ENCODE assay signal across 8 cellular contexts in the genomic region with DNA sequence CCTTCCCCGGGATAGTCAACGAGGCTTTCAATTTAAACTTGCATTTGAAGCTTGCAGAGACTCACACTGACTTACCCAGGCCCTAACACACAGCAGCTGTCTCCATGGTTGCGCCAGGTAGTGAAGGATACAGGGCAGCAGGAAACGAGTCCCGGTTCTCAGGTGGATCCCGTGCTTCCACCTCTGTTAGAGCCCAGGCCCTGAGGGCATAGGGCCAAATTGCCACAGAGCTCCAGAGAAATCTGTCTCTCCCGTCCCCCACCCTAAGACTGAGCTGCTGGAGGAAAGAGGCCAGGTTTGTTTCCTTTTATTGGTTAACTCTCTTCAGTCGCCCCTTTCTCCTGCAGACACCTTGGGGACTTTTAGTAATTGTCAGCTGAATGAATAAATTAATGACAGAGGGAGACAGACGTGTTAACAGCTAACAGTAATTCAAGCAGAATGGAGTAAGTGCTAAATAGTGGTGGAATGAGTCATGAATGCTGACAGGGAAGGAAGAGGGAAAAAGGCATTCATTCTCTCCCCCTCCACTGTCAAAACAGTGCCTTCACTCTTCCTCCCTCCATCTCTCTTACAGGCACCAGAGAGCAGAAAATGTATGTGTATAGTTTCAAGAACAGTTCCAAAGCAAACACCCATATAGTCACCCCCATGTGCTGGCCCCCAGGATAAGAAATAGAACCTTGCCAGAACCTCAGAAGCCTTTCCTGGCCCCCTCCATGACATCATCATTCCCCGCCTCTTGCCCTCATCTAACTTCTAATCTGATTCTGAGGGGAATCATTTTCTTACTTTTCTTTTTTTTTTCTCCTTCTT. TPM values are rescaled to one million over a fixed set of nuclear protein-coding genes. Genes with fewer than 3 reads are reported as not detected.
DNase-seq lines count a peak whose midpoint lies in the region; ATAC-seq and TF ChIP-seq lines count a peak whose summit lies in the region.

No MANE protein-coding gene starts in this region.

- no peak for ATAC-seq in stimulated activated memory B cell treated with anti-CD40 and anti-IgM and Interleukin-4, amounts not matched to agents 10 μg/mL and 1 μg/mL and 100 μg/mL, for 72 hours
- ATAC-seq in HG03108 (IDR thresholded peaks at IDR 0.05; ENCODE audit: unreplicated experiment) = no peak
- no peak for ATAC-seq in GM19328 (IDR thresholded peaks at IDR 0.05; ENCODE audit: unreplicated experiment)

- peaks cover 41% of the 10 kb centered on the region for H3K4me1 Mint-ChIP-seq in nephron
- H3K4me1 Mint-ChIP-seq in stimulated activated memory B cell treated with anti-CD40 and anti-IgM and Interleukin-4, amounts not matched to agents 10 μg/mL and 1 μg/mL and 100 μg/mL, for 72 hours = no peaks in the 10 kb centered on the region

- no peak for TF ChIP-seq CTCF in nephron (IDR thresholded peaks at IDR 0.05; ENCODE audit: unreplicated experiment in 3 of 3)

- H3K4me3 Mint-ChIP-seq in nephron = peak overlapping the region in 1 of 3 experiments; percentile 23
- H3K4me3 Mint-ChIP-seq in stimulated activated memory B cell treated with anti-CD40 and anti-IgM and Interleukin-4, amounts not matched to agents 10 μg/mL and 1 μg/mL and 100 μg/mL, for 72 hours = no peak overlapping the region

- peak overlapping the region; percentile 76 to 92 (median 80) for H3K27ac Mint-ChIP-seq in nephron
- H3K27ac Mint-ChIP-seq in stimulated activated memory B cell treated with anti-CD40 and anti-IgM and Interleukin-4, amounts not matched to agents 10 μg/mL and 1 μg/mL and 100 μg/mL, for 72 hours = no peak overlapping the region

- peaks cover 7% of the 10 kb centered on the region for H3K27me3 Mint-ChIP-seq in nephron (ENCODE audit: low read depth)
- peaks cover 29% of the 10 kb centered on the region for H3K27me3 Mint-ChIP-seq in stimulated activated memory B cell treated with anti-CD40 and anti-IgM and Interleukin-4, amounts not matched to agents 10 μg/mL and 1 μg/mL and 100 μg/mL, for 72 hours

- H3K36me3 ChIP-seq in MG63 (no peaks in the 10 kb centered on the region), endocrine pancreas (ENCODE audit: control insufficient read depth, insufficient read depth, low read length) (no peaks in the 10 kb centered on the region)

- no peaks in the 10 kb centered on the region for H3K27me3 ChIP-seq in MG63
- H3K27me3 ChIP-seq in endocrine pancreas (ENCODE audit: control insufficient read depth, insufficient read depth, low read length) = no peaks in the 10 kb centered on the region

- peak; percentile 38 for DNase-seq in DMS53 treated with DMSO at 0.1 percent for 48 hours (lab: John Stamatoyannopoulos, UW; ENCODE audit: unreplicated experiment)
- DNase-seq in MG63 = peak; percentile 51
- no peak for DNase-seq in HUDEP-2 (lab: John Stamatoyannopoulos, UW; ENCODE audit: unreplicated experiment in 76 of 76)

- no peaks in the 10 kb centered on the region for H3K9me3 Mint-ChIP-seq in nephron
- no peaks in the 10 kb centered on the region for H3K9me3 Mint-ChIP-seq in stimulated activated memory B cell treated with anti-CD40 and anti-IgM and Interleukin-4, amounts not matched to agents 10 μg/mL and 1 μg/mL and 100 μg/mL, for 72 hours

- no peak overlapping the region for H3K9ac ChIP-seq in endocrine pancreas (ENCODE audit: control insufficient read depth, insufficient read depth, low read length)

- H3K4me3 ChIP-seq in MG63 = no peak overlapping the region
- peak overlapping the region; percentile 4 for H3K4me3 ChIP-seq in endocrine pancreas (ENCODE audit: control insufficient read depth, insufficient read depth, low read length)

- H3K9me3 ChIP-seq in MG63 = no peaks in the 10 kb centered on the region
- no peaks in the 10 kb centered on the region for H3K9me3 ChIP-seq in endocrine pancreas (ENCODE audit: control insufficient read depth, low read length)

- no peaks in the 10 kb centered on the region for H3K36me3 Mint-ChIP-seq in nephron (ENCODE audit: low read depth)
- no peaks in the 10 kb centered on the region for H3K36me3 Mint-ChIP-seq in stimulated activated memory B cell treated with anti-CD40 and anti-IgM and Interleukin-4, amounts not matched to agents 10 μg/mL and 1 μg/mL and 100 μg/mL, for 72 hours

- H3K4me1 ChIP-seq in endocrine pancreas (ENCODE audit: control insufficient read depth, insufficient read depth, low read length) = no peaks in the 10 kb centered on the region

RNA-seq across cellular contexts. Expression of a gene that starts 16.7 kb away (rescaled TPM):
- total RNA-seq in MG63 (2014; rRNA removed; shearing (Covaris generic); ENCODE audit: low replicate concordance) = 22.6 and 33.8 TPM in 2 replicates

Comparison
In these comparisons a context has a peak if more than half of its experiments do, and no peak if none do; other contexts are left out.
1. DNase-seq: peak in DMS53 treated with DMSO at 0.1 percent for 48 hours (single experiment) and MG63 (single experiment); none in HUDEP-2 (0 of 76).